In the genomic region with DNA sequence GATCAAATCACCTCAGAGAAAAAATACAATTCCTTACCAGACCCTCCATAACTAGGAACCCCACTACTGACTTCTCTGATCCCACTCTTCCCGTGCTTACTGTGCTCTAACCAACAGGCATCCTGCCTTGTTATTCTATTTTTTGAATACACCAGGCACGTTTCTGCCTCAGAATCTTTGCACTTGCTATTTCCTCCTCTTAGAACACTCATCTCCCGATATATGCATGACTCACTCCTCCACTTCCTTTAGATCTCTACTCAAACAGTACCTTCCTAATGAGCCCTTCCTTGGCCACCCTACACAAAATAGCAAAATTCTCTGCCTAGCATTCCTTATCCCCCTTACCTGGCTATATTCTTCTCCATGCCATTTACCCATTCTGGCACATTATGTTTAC, we compare ENCODE assay signal across 12 cellular contexts. TPM values are rescaled to one million over a fixed set of nuclear protein-coding genes. Genes with fewer than 3 reads are reported as not detected.
DNase-seq lines count a peak whose midpoint lies in the region; ATAC-seq, FAIRE-seq and TF ChIP-seq lines count a peak whose summit lies in the region.
"Had no signal": no experiment of that assay in that cellular context is flagged by ENCODE, and none has a peak within 500 bp of the region (broad histone marks: within the 10 kb centered on the region; RNA-seq: fewer than 3 reads in every experiment).

No MANE protein-coding gene starts in this region.

- H3K4me1 ChIP-seq in SK-N-SH (ENCODE audit: control insufficient read depth in 1 of 2, insufficient read depth in 2 of 2, low read depth in 1 of 2, low read length in 1 of 2): peaks cover 0 to 26% of the 10 kb centered on the region in 2 experiments; a peak in 2 of 4 replicates

- TF ChIP-seq RAD21 in SK-N-SH (IDR thresholded peaks at IDR 0.05; ENCODE audit: low read length): no peak

- POLR2A ChIA-PET in SK-N-SH (lab: Yijun Ruan, JAX): no interaction called here

- TF ChIP-seq CTCF in SK-N-SH (IDR thresholded peaks at IDR 0.05) (no peak), WERI-Rb-1 (IDR thresholded peaks at IDR 0.05; ENCODE audit: low read depth, low read length) (no peak), glutamatergic neuron (IDR thresholded peaks at IDR 0.05; ENCODE audit: partially characterized antibody, unreplicated experiment) (no peak)

- 21% methylated on average over 3 of the region's 3 CpGs for WGBS in SK-N-SH (ENCODE audit: low lambda C conversion rate)

- no peaks in the 10 kb centered on the region for H3K27me3 Mint-ChIP-seq in glutamatergic neuron (ENCODE audit: unreplicated experiment)
- H3K27me3 Mint-ChIP-seq: IgD-negative memory B cell had no signal

- no peaks in the 10 kb centered on the region for H3K9me3 ChIP-seq in SK-N-SH
- no peaks in the 10 kb centered on the region for H3K9me3 ChIP-seq in WERI-Rb-1 (ENCODE audit: severe bottlenecking)

- no peak overlapping the region for H3K4me3 ChIP-seq in SK-N-SH (ENCODE audit: low read depth in 2 of 2, low read length in 1 of 2)
- no peak overlapping the region for H3K4me3 ChIP-seq in WERI-Rb-1 (ENCODE audit: low read depth, low read length)
- H3K4me3 ChIP-seq: dorsolateral prefrontal cortex had no signal

- peaks cover 26% of the 10 kb centered on the region for H3K79me2 ChIP-seq in SK-N-SH (ENCODE audit: insufficient read depth)

- H3K9me3 Mint-ChIP-seq in glutamatergic neuron (ENCODE audit: unreplicated experiment): peaks cover 4% of the 10 kb centered on the region
- H3K9me3 Mint-ChIP-seq: IgD-negative memory B cell had no signal

- H3K27me3 ChIP-seq in SK-N-SH (ENCODE audit: insufficient read depth) (no peaks in the 10 kb centered on the region), WERI-Rb-1 (ENCODE audit: insufficient read depth, low read depth, severe bottlenecking) (no peaks in the 10 kb centered on the region)
- H3K27me3 ChIP-seq: dorsolateral prefrontal cortex had no signal

- ATAC-seq in GM21529 (IDR thresholded peaks at IDR 0.05; ENCODE audit: unreplicated experiment): no peak

- H2AFZ ChIP-seq in SK-N-SH (ENCODE audit: low read depth): no peak overlapping the region

- CTCF ChIA-PET in SK-N-SH (lab: Yijun Ruan, JAX): no interaction called here

- peaks cover 15 to 17% of the 10 kb centered on the region in 2 experiments for H3K36me3 ChIP-seq in SK-N-SH (replicated peaks in 1 of 2; ENCODE audit: control insufficient read depth in 1 of 2, insufficient read depth in 2 of 2, low read length in 1 of 2)
- H3K36me3 ChIP-seq in WERI-Rb-1: peaks cover 7% of the 10 kb centered on the region; the same call in 1 of the 2 replicates

- H3F3A ChIP-seq in SK-N-SH (replicated peaks; ENCODE audit: insufficient read depth): peaks cover 36% of the 10 kb centered on the region

- no peak overlapping the region for H3K4me2 ChIP-seq in SK-N-SH

- no peak overlapping the region for H3K27ac Mint-ChIP-seq in glutamatergic neuron (ENCODE audit: unreplicated experiment)

- no peaks in the 10 kb centered on the region for H4K20me1 ChIP-seq in SK-N-SH (ENCODE audit: insufficient read depth)

- H3K27ac ChIP-seq in SK-N-SH (ENCODE audit: low read depth in 2 of 2, low read length in 1 of 2): peak overlapping the region in 1 of 2 experiments; percentile 59; a peak in 2 of 4 replicates
- H3K27ac ChIP-seq in epithelial cell of prostate: peak overlapping the region; percentile 64
- no peak overlapping the region for H3K27ac ChIP-seq in WERI-Rb-1
- H3K27ac ChIP-seq: dorsolateral prefrontal cortex had no signal

- H3K9ac ChIP-seq in SK-N-SH: no peak overlapping the region; the same call in 1 of the 2 replicates

- DNase-seq in A172 (ENCODE audit: low spot score): peak; percentile 88
- no peak for DNase-seq in GM18507 (ENCODE audit: extremely low spot score, insufficient read length, low read depth)
- DNase-seq in SK-N-SH: no peak
- DNase-seq in epithelial cell of prostate (ENCODE audit: low read depth, low spot score): no peak
- no peak for DNase-seq in WERI-Rb-1
- DNase-seq in glutamatergic neuron: no peak
- no peak for DNase-seq in NCI-H2107 (lab: John Stamatoyannopoulos, UW)
- DNase-seq: DMS79, dorsolateral prefrontal cortex, T-helper 9 cell had no signal

- peak; percentile 54 for FAIRE-seq in GM18507 (lab: Jason Lieb, UNC)

- H3K4me1 Mint-ChIP-seq in glutamatergic neuron (ENCODE audit: low read depth, unreplicated experiment): no peaks in the 10 kb centered on the region

- no peak overlapping the region for H3K4me3 Mint-ChIP-seq in glutamatergic neuron (ENCODE audit: unreplicated experiment)

- H3K9me2 ChIP-seq in SK-N-SH: no peaks in the 10 kb centered on the region

- no peaks in the 10 kb centered on the region for H3K36me3 Mint-ChIP-seq in glutamatergic neuron (ENCODE audit: unreplicated experiment)

- TF ChIP-seq EP300 in SK-N-SH (IDR thresholded peaks at IDR 0.05; ENCODE audit: borderline replicate concordance in 1 of 2, low read depth in 1 of 2, low read length in 1 of 2): peak in 1 of 2 experiments; percentile 16; a peak in 1 of 4 replicates

TF ChIP-seq in SK-N-SH, 30 proteins besides CTCF, POLR2A, EP300 and RAD21:
- TF ChIP-seq NFIC (IDR thresholded peaks at IDR 0.05; ENCODE audit: borderline replicate concordance): no peak
- TF ChIP-seq RXRA (IDR thresholded peaks at IDR 0.05; ENCODE audit: borderline replicate concordance, low read depth): no peak
- peak; percentile 28; the same call in 1 of the 2 replicates for TF ChIP-seq TCF12 (IDR thresholded peaks at IDR 0.05)
- TF ChIP-seq FOSL2 (IDR thresholded peaks at IDR 0.05; ENCODE audit: borderline replicate concordance, low read depth): peak; percentile 87
- TF ChIP-seq ELF1 (IDR thresholded peaks at IDR 0.05): no peak
- TF ChIP-seq, protein P1, sequence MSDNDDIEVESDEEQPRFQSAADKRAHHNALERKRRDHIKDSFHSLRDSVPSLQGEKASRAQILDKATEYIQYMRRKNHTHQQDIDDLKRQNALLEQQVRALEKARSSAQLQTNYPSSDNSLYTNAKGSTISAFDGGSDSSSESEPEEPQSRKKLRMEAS (IDR thresholded peaks at IDR 0.05; ENCODE audit: low read depth): 0 out of 2 replicates have a peak, but pooled peaks have one; percentile 21
- TF ChIP-seq NRF1 (IDR thresholded peaks at IDR 0.05; ENCODE audit: low read depth, low read length): no peak
- TF ChIP-seq GABPA (IDR thresholded peaks at IDR 0.05; ENCODE audit: low read depth): peak; percentile 36
- TF ChIP-seq JUND (IDR thresholded peaks at IDR 0.05): peak; percentile 76

RNA-seq across cellular contexts. Expression of a gene that starts 43.9 kb away (rescaled TPM):
- total RNA-seq in A172 (2014; rRNA removed; shearing (Covaris generic)): 155 and 158 TPM in 2 replicates
- 97.9 and 117 TPM in 2 replicates for polyA plus RNA-seq in SK-N-SH (2012; rRNA removed)
- polyA plus RNA-seq in SK-N-SH (2012; cell fraction: cytosol; rRNA removed): 102 and 103 TPM in 2 replicates
- 81.1 and 148 TPM in 2 replicates for polyA plus RNA-seq in SK-N-SH (2012; cell fraction: nucleus; rRNA removed)
- total RNA-seq in glutamatergic neuron (ENCODE audit: unreplicated experiment): 59.6 TPM
